ENCODE assay signal across 11 cellular contexts in genomic region chr17:70855401-70856054, GRCh38.
DNase-seq lines count a peak whose midpoint lies in the region; ATAC-seq and TF ChIP-seq lines count a peak whose summit lies in the region.
"Had no signal": no experiment of that assay in that cellular context is flagged by ENCODE, and none has a peak within 500 bp of the region (broad histone marks: within the 10 kb centered on the region; RNA-seq: fewer than 3 reads in every experiment).

No MANE protein-coding gene starts in this region.

- POLR2A ChIA-PET in activated CD4-positive, alpha-beta memory T cell treated with anti-CD3 and anti-CD28 coated beads, Interleukin-2, amount 10 ng/mL, durations not matched to agents 7 days and 5 days (lab: Charles Lee): no interaction called here

- H3K9me3 Mint-ChIP-seq in activated T-cell treated with anti-CD3 and anti-CD28 coated beads, Interleukin-2, amount 50 U/mL, for 72 hours: peaks cover 0 to 8% of the 10 kb centered on the region in 2 donors
- H3K9me3 Mint-ChIP-seq in activated CD4-positive, alpha-beta memory T cell treated with anti-CD3 and anti-CD28 coated beads, Interleukin-2, amount 10 ng/mL, durations not matched to agents 7 days and 5 days: peaks cover 16% of the 10 kb centered on the region

- no peaks in the 10 kb centered on the region for H3K4me1 ChIP-seq in mesodermal cell (ENCODE audit: control insufficient read depth, insufficient read depth, low read length, poor library complexity, severe bottlenecking)
- H3K4me1 ChIP-seq: tibial nerve had no signal

- CTCF ChIA-PET in activated CD4-positive, alpha-beta memory T cell treated with anti-CD3 and anti-CD28 coated beads, Interleukin-2, amount 10 ng/mL, durations not matched to agents 7 days and 5 days (lab: Charles Lee): no interaction called here

- TF ChIP-seq POLR2A in erythroblast (IDR thresholded peaks at IDR 0.05; ENCODE audit: low read length): no peak

- peak; percentile 78 for DNase-seq in DMS153 treated with DMSO at 0.1 percent for 48 hours (lab: John Stamatoyannopoulos, UW; ENCODE audit: unreplicated experiment)
- peak; percentile 92 for DNase-seq in NCI-H146 treated with DMSO at 0.1 percent for 48 hours (lab: John Stamatoyannopoulos, UW; ENCODE audit: unreplicated experiment)
- DNase-seq in erythroblast (lab: John Stamatoyannopoulos, UW): no peak
- DNase-seq in GOT3 (lab: John Stamatoyannopoulos, UW): no peak
- no peak for DNase-seq in activated T-cell treated with anti-CD3 and anti-CD28 coated beads, Interleukin-2, amount 50 U/mL, for 72 hours
- no peak for DNase-seq in activated CD4-positive, alpha-beta memory T cell treated with anti-CD3 and anti-CD28 coated beads, Interleukin-2, amount 10 ng/mL, durations not matched to agents 7 days and 5 days
- DNase-seq: C1 segment of cervical spinal cord, naive B cell had no signal

- 85 to 88% methylated on average over 5 to 6 of the region's 8 CpGs for WGBS in mesodermal cell (ENCODE audit: insufficient coverage in 2 of 2), 2 experiments

- H3K27ac ChIP-seq in mesodermal cell (ENCODE audit: low read depth, low read length, severe bottlenecking): peak overlapping the region; percentile 57
- H3K27ac ChIP-seq: tibial nerve had no signal

- H3K36me3 ChIP-seq in mesodermal cell (ENCODE audit: control insufficient read depth, insufficient read depth, low read length): no peaks in the 10 kb centered on the region
- H3K36me3 ChIP-seq: tibial nerve had no signal

- no peaks in the 10 kb centered on the region for H3K4me1 Mint-ChIP-seq in activated T-cell treated with anti-CD3 and anti-CD28 coated beads, Interleukin-2, amount 50 U/mL, for 72 hours (ENCODE audit: low read depth)
- no peaks in the 10 kb centered on the region for H3K4me1 Mint-ChIP-seq in activated CD4-positive, alpha-beta memory T cell treated with anti-CD3 and anti-CD28 coated beads, Interleukin-2, amount 10 ng/mL, durations not matched to agents 7 days and 5 days
- H3K4me1 Mint-ChIP-seq: naive B cell had no signal

- H3K27me3 Mint-ChIP-seq in activated T-cell treated with anti-CD3 and anti-CD28 coated beads, Interleukin-2, amount 50 U/mL, for 72 hours (ENCODE audit: low read depth): no peaks in the 10 kb centered on the region
- H3K27me3 Mint-ChIP-seq in activated CD4-positive, alpha-beta memory T cell treated with anti-CD3 and anti-CD28 coated beads, Interleukin-2, amount 10 ng/mL, durations not matched to agents 7 days and 5 days: no peaks in the 10 kb centered on the region
- H3K27me3 Mint-ChIP-seq: naive B cell had no signal

- ATAC-seq in activated T-cell treated with anti-CD3 and anti-CD28 coated beads, Interleukin-2, amount 50 U/mL, for 72 hours (replicated peaks in 1 of 2): no peak

- H3K9me3 ChIP-seq in mesodermal cell (ENCODE audit: control insufficient read depth, low read length): no peaks in the 10 kb centered on the region
- H3K9me3 ChIP-seq: tibial nerve had no signal

- no peak overlapping the region for H3K27ac Mint-ChIP-seq in activated T-cell treated with anti-CD3 and anti-CD28 coated beads, Interleukin-2, amount 50 U/mL, for 72 hours
- H3K27ac Mint-ChIP-seq in activated CD4-positive, alpha-beta memory T cell treated with anti-CD3 and anti-CD28 coated beads, Interleukin-2, amount 10 ng/mL, durations not matched to agents 7 days and 5 days: no peak overlapping the region

- H3K36me3 Mint-ChIP-seq in activated T-cell treated with anti-CD3 and anti-CD28 coated beads, Interleukin-2, amount 50 U/mL, for 72 hours (ENCODE audit: insufficient read depth in 2 of 2): no peaks in the 10 kb centered on the region
- no peaks in the 10 kb centered on the region for H3K36me3 Mint-ChIP-seq in activated CD4-positive, alpha-beta memory T cell treated with anti-CD3 and anti-CD28 coated beads, Interleukin-2, amount 10 ng/mL, durations not matched to agents 7 days and 5 days (ENCODE audit: low read depth)
- H3K36me3 Mint-ChIP-seq: naive B cell had no signal

- no peak overlapping the region for H3K4me3 Mint-ChIP-seq in activated T-cell treated with anti-CD3 and anti-CD28 coated beads, Interleukin-2, amount 50 U/mL, for 72 hours
- no peak overlapping the region for H3K4me3 Mint-ChIP-seq in activated CD4-positive, alpha-beta memory T cell treated with anti-CD3 and anti-CD28 coated beads, Interleukin-2, amount 10 ng/mL, durations not matched to agents 7 days and 5 days
- H3K4me3 Mint-ChIP-seq: naive B cell had no signal

- H3K4me3 ChIP-seq in WI38 (ENCODE audit: low read depth, low read length): peak overlapping the region; percentile 38
- no peak overlapping the region for H3K4me3 ChIP-seq in mesodermal cell (ENCODE audit: extremely low read depth, insufficient read depth, low read length, poor library complexity, severe bottlenecking)
- H3K4me3 ChIP-seq: tibial nerve had no signal

- TF ChIP-seq CTCF in WI38 (IDR thresholded peaks at IDR 0.05; ENCODE audit: low read depth, low read length): no peak

Comparison
In these comparisons a context has a peak if more than half of its experiments do, and no peak if none do; other contexts are left out.
1. DNase-seq: peak in DMS153 treated with DMSO at 0.1 percent for 48 hours (single experiment) and NCI-H146 treated with DMSO at 0.1 percent for 48 hours (single experiment); none in erythroblast (0 of 2), GOT3 (single experiment), activated T-cell treated with anti-CD3 and anti-CD28 coated beads, Interleukin-2, amount 50 U/mL, for 72 hours (0 of 2) and activated CD4-positive, alpha-beta memory T cell treated with anti-CD3 and anti-CD28 coated beads, Interleukin-2, amount 10 ng/mL, durations not matched to agents 7 days and 5 days (single experiment).